Comparison of ENCODE assay signal across 15 cellular contexts in genomic region chr2:101778102-101778501, GRCh38.
DNase-seq lines count a peak whose midpoint lies in the region; ATAC-seq and TF ChIP-seq lines count a peak whose summit lies in the region.
"Had no signal": no experiment of that assay in that cellular context is flagged by ENCODE, and none has a peak within 500 bp of the region (broad histone marks: within the 10 kb centered on the region; RNA-seq: fewer than 3 reads in every experiment).

No MANE protein-coding gene starts in this region.

- peak overlapping the region; percentile 41; the same call in 1 of the 2 replicates for H3K4me2 ChIP-seq in GM23338

- H3F3A ChIP-seq in GM23338 (replicated peaks; ENCODE audit: low read depth) = no peaks in the 10 kb centered on the region

- TF ChIP-seq CTCF in GM23338 (conservative IDR thresholded peaks at IDR 0.05; ENCODE audit: low read depth in 2 of 2) = no peak
- TF ChIP-seq CTCF in WTC11 (IDR thresholded peaks at IDR 0.05) = no peak
- no peak for TF ChIP-seq CTCF in esophagus muscularis mucosa (IDR thresholded peaks at IDR 0.05)

- H3K9me3 Mint-ChIP-seq in GM23338 (no peaks in the 10 kb centered on the region), WTC11 (no peaks in the 10 kb centered on the region)
- H3K9me3 Mint-ChIP-seq in stimulated activated memory B cell treated with anti-CD40 and anti-IgM and Interleukin-4, amounts not matched to agents 10 μg/mL and 1 μg/mL and 100 μg/mL, for 72 hours = no peaks in the 10 kb centered on the region
- H3K9me3 Mint-ChIP-seq: CD8-positive, alpha-beta memory T cell had no signal

- peaks cover 46% of the 10 kb centered on the region for H4K20me1 ChIP-seq in GM23338 (replicated peaks; ENCODE audit: insufficient read depth)

- H3K27ac Mint-ChIP-seq in GM23338 (peak overlapping the region; percentile 60), WTC11 (0 out of 2 replicates have a peak overlapping the region, but pooled peaks have one; percentile 26)
- peak overlapping the region; percentile 6 for H3K27ac Mint-ChIP-seq in stimulated activated memory B cell treated with anti-CD40 and anti-IgM and Interleukin-4, amounts not matched to agents 10 μg/mL and 1 μg/mL and 100 μg/mL, for 72 hours

- in situ Hi-C loops in KBM-7 (cut with MboI; ENCODE audit: low pct_unique_long_range_greater_than_20kb, low sequenced_read_pairs) = no loop called here

- no peak overlapping the region for H2AFZ ChIP-seq in GM23338

- intact Hi-C loops in esophagus muscularis mucosa (cut with DNase I) = no loop called here

- peaks cover 100% of the 10 kb centered on the region for H3K79me2 ChIP-seq in GM23338 (replicated peaks; ENCODE audit: insufficient read depth)

- WGBS in esophagus muscularis mucosa = 87% methylated on average over 6 of the region's 6 CpGs

- no peak for TF ChIP-seq POLR2A in esophagus muscularis mucosa (IDR thresholded peaks at IDR 0.05; ENCODE audit: low read depth)

- CTCF ChIA-PET in WTC11 (lab: Charles Lee) = interaction anchor here (1.1 kb wide), 1 partner anchor 11 kb away, joined by 9 read pairs; no protein-coding TSS in a partner anchor

- H3K9me3 ChIP-seq in esophagus muscularis mucosa = no peaks in the 10 kb centered on the region
- H3K9me3 ChIP-seq: BE2C had no signal

- peaks cover 88% of the 10 kb centered on the region for H3K4me1 ChIP-seq in GM23338 (ENCODE audit: insufficient read depth)
- H3K4me1 ChIP-seq in esophagus muscularis mucosa = peaks cover 58 to 82% (median 68%) of the 10 kb centered on the region in 4 donors

- no peaks in the 10 kb centered on the region for H3K36me3 ChIP-seq in GM23338 (ENCODE audit: insufficient read depth)
- no peaks in the 10 kb centered on the region for H3K36me3 ChIP-seq in esophagus muscularis mucosa
- H3K36me3 ChIP-seq: BE2C had no signal

- H3K4me1 Mint-ChIP-seq in GM23338 = peaks cover 84% of the 10 kb centered on the region
- peaks cover 84% of the 10 kb centered on the region for H3K4me1 Mint-ChIP-seq in WTC11
- peaks cover 93% of the 10 kb centered on the region for H3K4me1 Mint-ChIP-seq in stimulated activated memory B cell treated with anti-CD40 and anti-IgM and Interleukin-4, amounts not matched to agents 10 μg/mL and 1 μg/mL and 100 μg/mL, for 72 hours

- no peak overlapping the region for H3K27ac ChIP-seq in GM23338 (ENCODE audit: low read depth)
- H3K27ac ChIP-seq in esophagus muscularis mucosa (replicated peaks in 1 of 4) = no peak overlapping the region

- POLR2A ChIA-PET in WTC11 (lab: Charles Lee) = no interaction called here

- ATAC-seq in GM23338 (no peak), WTC11 (no peak), GM21515 (IDR thresholded peaks at IDR 0.05; ENCODE audit: unreplicated experiment) (no peak)
- no peak for ATAC-seq in stimulated activated memory B cell treated with anti-CD40 and anti-IgM and Interleukin-4, amounts not matched to agents 10 μg/mL and 1 μg/mL and 100 μg/mL, for 72 hours

- DNase-seq in GM23338 (ENCODE audit: low spot score) = no peak
- no peak for DNase-seq in WTC11 (ENCODE audit: low spot score)
- DNase-seq in esophagus muscularis mucosa (ENCODE audit: extremely low spot score) = peak; percentile 60
- DNase-seq in NCI-H2029 (lab: John Stamatoyannopoulos, UW) = no peak
- no peak for DNase-seq in KBM-7
- DNase-seq: BE2C; CD8-positive, alpha-beta memory T cell; DND-41; GDM1; Kasumi-1; NCI-H187 treated with DMSO at 0.1 percent for 48 hours; NCI-H2171; NCI-H510A had no signal

- H3K4me3 Mint-ChIP-seq in GM23338 = no peak overlapping the region
- no peak overlapping the region for H3K4me3 Mint-ChIP-seq in WTC11
- H3K4me3 Mint-ChIP-seq in stimulated activated memory B cell treated with anti-CD40 and anti-IgM and Interleukin-4, amounts not matched to agents 10 μg/mL and 1 μg/mL and 100 μg/mL, for 72 hours = no peak overlapping the region

- TF ChIP-seq EP300 in esophagus muscularis mucosa (IDR thresholded peaks at IDR 0.05) = no peak

- H3K27me3 Mint-ChIP-seq in GM23338 (ENCODE audit: insufficient read depth, low read depth, poor library complexity) = peaks cover 5% of the 10 kb centered on the region
- H3K27me3 Mint-ChIP-seq in WTC11 (ENCODE audit: low read depth) = no peaks in the 10 kb centered on the region
- H3K27me3 Mint-ChIP-seq in stimulated activated memory B cell treated with anti-CD40 and anti-IgM and Interleukin-4, amounts not matched to agents 10 μg/mL and 1 μg/mL and 100 μg/mL, for 72 hours = no peaks in the 10 kb centered on the region
- H3K27me3 Mint-ChIP-seq: CD8-positive, alpha-beta memory T cell had no signal

- H3K4me3 ChIP-seq in GM23338 = no peak overlapping the region
- H3K4me3 ChIP-seq in esophagus muscularis mucosa = no peak overlapping the region

- H3K9me2 ChIP-seq in GM23338 (ENCODE audit: insufficient read depth) = no peaks in the 10 kb centered on the region

- H3K36me3 Mint-ChIP-seq in GM23338 (ENCODE audit: low read depth) (no peaks in the 10 kb centered on the region), WTC11 (no peaks in the 10 kb centered on the region)
- no peaks in the 10 kb centered on the region for H3K36me3 Mint-ChIP-seq in stimulated activated memory B cell treated with anti-CD40 and anti-IgM and Interleukin-4, amounts not matched to agents 10 μg/mL and 1 μg/mL and 100 μg/mL, for 72 hours
- H3K36me3 Mint-ChIP-seq: CD8-positive, alpha-beta memory T cell had no signal

- H3K27me3 ChIP-seq in GM23338 (ENCODE audit: insufficient read depth) (no peaks in the 10 kb centered on the region), esophagus muscularis mucosa (no peaks in the 10 kb centered on the region)
- H3K27me3 ChIP-seq: BE2C had no signal

TF ChIP-seq in GM23338, 12 proteins besides CTCF, POLR2A, EP300 and RAD21 (continues in another document):
- TF ChIP-seq STAT1 (IDR thresholded peaks at IDR 0.05; ENCODE audit: unreplicated experiment) (no peak), ZNF331 (CRISPR knock-in tag; IDR thresholded peaks at IDR 0.05; ENCODE audit: low read depth) (no peak), ETS1 (IDR thresholded peaks at IDR 0.05) (no peak)

TF ChIP-seq in WTC11, 78 proteins besides CTCF, POLR2A, EP300 and RAD21 (continues in another document):
- no peak for TF ChIP-seq GABPB1 (CRISPR knock-in tag; IDR thresholded peaks at IDR 0.05)
- no peak for TF ChIP-seq CBFB (CRISPR knock-in tag; IDR thresholded peaks at IDR 0.05; ENCODE audit: low read depth)
- TF ChIP-seq, protein P1, sequence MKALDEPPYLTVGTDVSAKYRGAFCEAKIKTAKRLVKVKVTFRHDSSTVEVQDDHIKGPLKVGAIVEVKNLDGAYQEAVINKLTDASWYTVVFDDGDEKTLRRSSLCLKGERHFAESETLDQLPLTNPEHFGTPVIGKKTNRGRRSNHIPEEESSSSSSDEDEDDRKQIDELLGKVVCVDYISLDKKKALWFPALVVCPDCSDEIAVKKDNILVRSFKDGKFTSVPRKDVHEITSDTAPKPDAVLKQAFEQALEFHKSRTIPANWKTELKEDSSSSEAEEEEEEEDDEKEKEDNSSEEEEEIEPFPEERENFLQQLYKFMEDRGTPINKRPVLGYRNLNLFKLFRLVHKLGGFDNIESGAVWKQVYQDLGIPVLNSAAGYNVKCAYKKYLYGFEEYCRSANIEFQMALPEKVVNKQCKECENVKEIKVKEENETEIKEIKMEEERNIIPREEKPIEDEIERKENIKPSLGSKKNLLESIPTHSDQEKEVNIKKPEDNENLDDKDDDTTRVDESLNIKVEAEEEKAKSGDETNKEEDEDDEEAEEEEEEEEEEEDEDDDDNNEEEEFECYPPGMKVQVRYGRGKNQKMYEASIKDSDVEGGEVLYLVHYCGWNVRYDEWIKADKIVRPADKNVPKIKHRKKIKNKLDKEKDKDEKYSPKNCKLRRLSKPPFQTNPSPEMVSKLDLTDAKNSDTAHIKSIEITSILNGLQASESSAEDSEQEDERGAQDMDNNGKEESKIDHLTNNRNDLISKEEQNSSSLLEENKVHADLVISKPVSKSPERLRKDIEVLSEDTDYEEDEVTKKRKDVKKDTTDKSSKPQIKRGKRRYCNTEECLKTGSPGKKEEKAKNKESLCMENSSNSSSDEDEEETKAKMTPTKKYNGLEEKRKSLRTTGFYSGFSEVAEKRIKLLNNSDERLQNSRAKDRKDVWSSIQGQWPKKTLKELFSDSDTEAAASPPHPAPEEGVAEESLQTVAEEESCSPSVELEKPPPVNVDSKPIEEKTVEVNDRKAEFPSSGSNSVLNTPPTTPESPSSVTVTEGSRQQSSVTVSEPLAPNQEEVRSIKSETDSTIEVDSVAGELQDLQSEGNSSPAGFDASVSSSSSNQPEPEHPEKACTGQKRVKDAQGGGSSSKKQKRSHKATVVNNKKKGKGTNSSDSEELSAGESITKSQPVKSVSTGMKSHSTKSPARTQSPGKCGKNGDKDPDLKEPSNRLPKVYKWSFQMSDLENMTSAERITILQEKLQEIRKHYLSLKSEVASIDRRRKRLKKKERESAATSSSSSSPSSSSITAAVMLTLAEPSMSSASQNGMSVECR (CRISPR knock-in tag; IDR thresholded peaks at IDR 0.05; ENCODE audit: borderline replicate concordance) = no peak
- TF ChIP-seq ETV6 (CRISPR knock-in tag; IDR thresholded peaks at IDR 0.05) = no peak
- TF ChIP-seq, protein P2, sequence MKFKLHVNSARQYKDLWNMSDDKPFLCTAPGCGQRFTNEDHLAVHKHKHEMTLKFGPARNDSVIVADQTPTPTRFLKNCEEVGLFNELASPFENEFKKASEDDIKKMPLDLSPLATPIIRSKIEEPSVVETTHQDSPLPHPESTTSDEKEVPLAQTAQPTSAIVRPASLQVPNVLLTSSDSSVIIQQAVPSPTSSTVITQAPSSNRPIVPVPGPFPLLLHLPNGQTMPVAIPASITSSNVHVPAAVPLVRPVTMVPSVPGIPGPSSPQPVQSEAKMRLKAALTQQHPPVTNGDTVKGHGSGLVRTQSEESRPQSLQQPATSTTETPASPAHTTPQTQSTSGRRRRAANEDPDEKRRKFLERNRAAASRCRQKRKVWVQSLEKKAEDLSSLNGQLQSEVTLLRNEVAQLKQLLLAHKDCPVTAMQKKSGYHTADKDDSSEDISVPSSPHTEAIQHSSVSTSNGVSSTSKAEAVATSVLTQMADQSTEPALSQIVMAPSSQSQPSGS (CRISPR knock-in tag; IDR thresholded peaks at IDR 0.05; ENCODE audit: borderline replicate concordance, low read depth) = no peak
- TF ChIP-seq SP1 (CRISPR knock-in tag; conservative IDR thresholded peaks at IDR 0.05) = no peak
- TF ChIP-seq, protein P3, sequence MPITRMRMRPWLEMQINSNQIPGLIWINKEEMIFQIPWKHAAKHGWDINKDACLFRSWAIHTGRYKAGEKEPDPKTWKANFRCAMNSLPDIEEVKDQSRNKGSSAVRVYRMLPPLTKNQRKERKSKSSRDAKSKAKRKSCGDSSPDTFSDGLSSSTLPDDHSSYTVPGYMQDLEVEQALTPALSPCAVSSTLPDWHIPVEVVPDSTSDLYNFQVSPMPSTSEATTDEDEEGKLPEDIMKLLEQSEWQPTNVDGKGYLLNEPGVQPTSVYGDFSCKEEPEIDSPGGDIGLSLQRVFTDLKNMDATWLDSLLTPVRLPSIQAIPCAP (CRISPR knock-in tag; IDR thresholded peaks at IDR 0.05) = no peak
- TF ChIP-seq KAT7 (CRISPR knock-in tag; IDR thresholded peaks at IDR 0.05; ENCODE audit: borderline replicate concordance) = no peak

Comparison
In these comparisons a context has a peak if more than half of its experiments do, and no peak if none do; other contexts are left out.
1. H3K27ac Mint-ChIP-seq: peak in every context shown above with its lines; median percentile 60 in GM23338; 26 in WTC11; 6 in stimulated activated memory B cell treated with anti-CD40 and anti-IgM and Interleukin-4, amounts not matched to agents 10 μg/mL and 1 μg/mL and 100 μg/mL, for 72 hours.